ENCODE assay signal across 12 cellular contexts in genomic region chr20:32968833-32969241, GRCh38. TPM values are rescaled to one million over a fixed set of nuclear protein-coding genes. Genes with fewer than 3 reads are reported as not detected.
DNase-seq lines count a peak whose midpoint lies in the region; ATAC-seq and TF ChIP-seq lines count a peak whose summit lies in the region.
"Had no signal": no experiment of that assay in that cellular context is flagged by ENCODE, and none has a peak within 500 bp of the region (broad histone marks: within the 10 kb centered on the region; RNA-seq: fewer than 3 reads in every experiment).

No MANE protein-coding gene starts in this region.

- no peak overlapping the region for H3K27ac Mint-ChIP-seq in endodermal cell
- H3K27ac Mint-ChIP-seq: mesothelial cell of epicardium had no signal

- no peaks in the 10 kb centered on the region for H3K4me1 ChIP-seq in endodermal cell (ENCODE audit: control insufficient read depth, insufficient read depth, low read length)
- H3K4me1 ChIP-seq in uterus, result no peaks in the 10 kb centered on the region

- H3K4me3 ChIP-seq in endodermal cell (ENCODE audit: low read length) (no peak overlapping the region), uterus (no peak overlapping the region)
- H3K4me3 ChIP-seq: dorsolateral prefrontal cortex had no signal

- 90 to 93% methylated on average over 9 to 11 of the region's 11 CpGs for WGBS in endodermal cell (ENCODE audit: insufficient coverage in 1 of 2, insufficient read length in 1 of 2), 2 experiments

- intact Hi-C loops in uterus (cut with DNase I; ENCODE audit: low total_unique reads), result no loop called here

- peaks cover 26% of the 10 kb centered on the region for H3K4me1 Mint-ChIP-seq in endodermal cell

- H3K36me3 ChIP-seq in endodermal cell (ENCODE audit: control insufficient read depth, insufficient read depth, low read length), result no peaks in the 10 kb centered on the region
- no peaks in the 10 kb centered on the region for H3K36me3 ChIP-seq in uterus

- TF ChIP-seq CTCF in endodermal cell (conservative IDR thresholded peaks at IDR 0.05) (no peak), uterus (IDR thresholded peaks at IDR 0.05) (no peak)

- peak; percentile 16 for DNase-seq in GM03348 (ENCODE audit: low spot score)
- peak; percentile 46 to 59 for DNase-seq in activated CD4-positive, alpha-beta T cell treated with anti-CD3 and anti-CD28 coated beads, Interleukin-2, amount 50 U/mL, for 48 hours
- DNase-seq in endodermal cell, result peak; percentile 43
- DNase-seq in stimulated activated CD4-positive, alpha-beta T cell treated with anti-CD3 and anti-CD28 coated beads, Interleukin-2, amount 100 ng/mL, for 24 hours, result peak; percentile 46 to 52
- DNase-seq in uterus, result no peak
- DNase-seq: NCI-H1105 had no signal

- no peak overlapping the region for H3K4me3 Mint-ChIP-seq in endodermal cell
- H3K4me3 Mint-ChIP-seq: mesothelial cell of epicardium had no signal

- H3K27me3 Mint-ChIP-seq in endodermal cell (ENCODE audit: insufficient read depth), result no peaks in the 10 kb centered on the region

- H3K9ac ChIP-seq in endodermal cell (ENCODE audit: extremely low read depth, low read length, poor library complexity, severe bottlenecking), result no peak overlapping the region

- TF ChIP-seq POLR2A in uterus (IDR thresholded peaks at IDR 0.05), result no peak

- H3K36me3 Mint-ChIP-seq in endodermal cell (ENCODE audit: low read depth), result no peaks in the 10 kb centered on the region
- H3K36me3 Mint-ChIP-seq: mesothelial cell of epicardium had no signal

- no peaks in the 10 kb centered on the region for H3K9me3 ChIP-seq in endodermal cell (ENCODE audit: control insufficient read depth, low read length)
- H3K9me3 ChIP-seq in uterus, result no peaks in the 10 kb centered on the region

- no peaks in the 10 kb centered on the region for H3K27me3 ChIP-seq in endodermal cell (ENCODE audit: control insufficient read depth, insufficient read depth, low read length, poor library complexity, severe bottlenecking)
- no peaks in the 10 kb centered on the region for H3K27me3 ChIP-seq in uterus

- no peaks in the 10 kb centered on the region for H3K9me3 Mint-ChIP-seq in endodermal cell
- H3K9me3 Mint-ChIP-seq: mesothelial cell of epicardium had no signal

- H3K27ac ChIP-seq in endodermal cell (ENCODE audit: low read depth, low read length) (no peak overlapping the region), uterus (no peak overlapping the region)
- H3K27ac ChIP-seq: dorsolateral prefrontal cortex had no signal

- ATAC-seq in GM21786 (IDR thresholded peaks at IDR 0.05; ENCODE audit: unreplicated experiment), result no peak
- ATAC-seq in HG02610 (IDR thresholded peaks at IDR 0.05; ENCODE audit: unreplicated experiment), result no peak
- ATAC-seq in HG03442 (IDR thresholded peaks at IDR 0.05; ENCODE audit: unreplicated experiment), result no peak

RNA-seq across cellular contexts. Expression of gene SUN5, which starts 35.4 kb away (rescaled TPM):
- total RNA-seq in endodermal cell (not detected), uterus (not detected)
- not detected for polyA plus RNA-seq in endodermal cell (2013, experiment 1 of 2)
- not detected for polyA plus RNA-seq in endodermal cell (2013, experiment 2 of 2)
- total RNA-seq: dorsolateral prefrontal cortex; mesothelial cell of epicardium; T-helper 2 cell treated with Interferon-gamma antibody and Interleukin-4, amounts not matched to agents 100 ng/mL and 5 ng/mL, for 36 hours had no signal

RNA-seq across cellular contexts. Expression of gene BPIFB2, which starts 38.7 kb away (rescaled TPM):
- not detected for total RNA-seq in endodermal cell
- polyA plus RNA-seq in endodermal cell (2013, experiment 1 of 2), result not detected
- polyA plus RNA-seq in endodermal cell (2013, experiment 2 of 2), result not detected
- total RNA-seq in uterus, result not detected
- total RNA-seq: dorsolateral prefrontal cortex; mesothelial cell of epicardium; T-helper 2 cell treated with Interferon-gamma antibody and Interleukin-4, amounts not matched to agents 100 ng/mL and 5 ng/mL, for 36 hours had no signal

Comparison
In these comparisons a context has a peak if more than half of its experiments do, and no peak if none do; other contexts are left out.
1. DNase-seq: peak in GM03348 (single experiment), activated CD4-positive, alpha-beta T cell treated with anti-CD3 and anti-CD28 coated beads, Interleukin-2, amount 50 U/mL, for 48 hours (2 of 2), endodermal cell (single experiment) and stimulated activated CD4-positive, alpha-beta T cell treated with anti-CD3 and anti-CD28 coated beads, Interleukin-2, amount 100 ng/mL, for 24 hours (2 of 2); none in uterus (0 of 2).